Comparison of ENCODE assay signal across 24 cellular contexts in genomic region chr15:85810075-85810474, GRCh38. TPM values are rescaled to one million over a fixed set of nuclear protein-coding genes. Genes with fewer than 3 reads are reported as not detected.
A peak's percentile ranks its signal among the peaks of the same experiment; 100 is the strongest.
DNase-seq lines count a peak whose midpoint lies in the region; ATAC-seq, FAIRE-seq and TF ChIP-seq lines count a peak whose summit lies in the region.
"Had no signal": no experiment of that assay in that cellular context is flagged by ENCODE, and none has a peak within 500 bp of the region (broad histone marks: within the 10 kb centered on the region; RNA-seq: fewer than 3 reads in every experiment).

No MANE protein-coding gene starts in this region.

- no peak for TF ChIP-seq POLR2A in A549 (IDR thresholded peaks at IDR 0.05; ENCODE audit: low read length)

- no peak overlapping the region for H3K4me3 Mint-ChIP-seq in activated T-cell treated with anti-CD3 and anti-CD28 coated beads, Interleukin-2, amount 50 U/mL, for 4 hours
- H3K4me3 Mint-ChIP-seq: CD4-positive, alpha-beta T cell; IgD-negative memory B cell had no signal

- H3K36me3 ChIP-seq in RWPE2 (ENCODE audit: low read depth), result no peaks in the 10 kb centered on the region
- H3K36me3 ChIP-seq: BE2C had no signal

- H3K27me3 ChIP-seq in RWPE2 (ENCODE audit: insufficient read depth, poor library complexity, severe bottlenecking), result no peaks in the 10 kb centered on the region
- H3K27me3 ChIP-seq: BE2C had no signal

- H3K27ac ChIP-seq in A549, result no peak overlapping the region
- H3K27ac ChIP-seq in RWPE2 (ENCODE audit: poor library complexity, severe bottlenecking), result no peak overlapping the region
- H3K27ac ChIP-seq: HL-60 had no signal

- no peak for ATAC-seq in A549
- ATAC-seq in RWPE2 (ENCODE audit: low read depth), result peak; percentile 53; the same call in 1 of the 3 replicates
- no peak for ATAC-seq in activated T-cell treated with anti-CD3 and anti-CD28 coated beads, Interleukin-2, amount 50 U/mL, for 4 hours
- no peak for ATAC-seq in omental fat pad (ENCODE audit: low FRiP score)

- H3K4me2 ChIP-seq in A549, result peak overlapping the region; percentile 41; the same call in 2 of the 3 replicates

- no peak for TF ChIP-seq CTCF in A549 (IDR thresholded peaks at IDR 0.05)
- TF ChIP-seq CTCF in RWPE2 (IDR thresholded peaks at IDR 0.05; ENCODE audit: poor library complexity, severe bottlenecking), result no peak
- no peak for TF ChIP-seq CTCF in fibroblast of villous mesenchyme (IDR thresholded peaks at IDR 0.05; ENCODE audit: insufficient read depth, low read depth, low read length)
- no peak for TF ChIP-seq CTCF in omental fat pad (IDR thresholded peaks at IDR 0.05)

- H3K27me3 Mint-ChIP-seq in activated T-cell treated with anti-CD3 and anti-CD28 coated beads, Interleukin-2, amount 50 U/mL, for 4 hours (ENCODE audit: low read depth), result no peaks in the 10 kb centered on the region
- H3K27me3 Mint-ChIP-seq: CD4-positive, alpha-beta T cell; IgD-negative memory B cell had no signal

- no peaks in the 10 kb centered on the region for H3K9me3 Mint-ChIP-seq in activated T-cell treated with anti-CD3 and anti-CD28 coated beads, Interleukin-2, amount 50 U/mL, for 4 hours
- H3K9me3 Mint-ChIP-seq: CD4-positive, alpha-beta T cell; IgD-negative memory B cell had no signal

- no peak for TF ChIP-seq RAD21 in A549 (conservative IDR thresholded peaks at IDR 0.05 in 1 of 2, IDR thresholded peaks at IDR 0.05 in 1 of 2)

- no peaks in the 10 kb centered on the region for H3K9me3 ChIP-seq in A549
- H3K9me3 ChIP-seq in RWPE2 (ENCODE audit: severe bottlenecking), result no peaks in the 10 kb centered on the region
- H3K9me3 ChIP-seq: BE2C had no signal

- no peak for TF ChIP-seq EP300 in A549 (IDR thresholded peaks at IDR 0.05)

- H3K4me1 ChIP-seq in A549, result no peaks in the 10 kb centered on the region
- no peaks in the 10 kb centered on the region for H3K4me1 ChIP-seq in RWPE2 (ENCODE audit: insufficient read depth, poor library complexity, severe bottlenecking)
- H3K4me1 ChIP-seq: BE2C had no signal

- 60% methylated on average over 3 of the region's 3 CpGs for WGBS in A549 (ENCODE audit: missing lambda C conversion rate)

- H3K36me3 Mint-ChIP-seq in activated T-cell treated with anti-CD3 and anti-CD28 coated beads, Interleukin-2, amount 50 U/mL, for 4 hours (ENCODE audit: insufficient read depth), result no peaks in the 10 kb centered on the region
- H3K36me3 Mint-ChIP-seq: IgD-negative memory B cell had no signal

- no peaks in the 10 kb centered on the region for H3K4me1 Mint-ChIP-seq in activated T-cell treated with anti-CD3 and anti-CD28 coated beads, Interleukin-2, amount 50 U/mL, for 4 hours (ENCODE audit: low read depth)

- POLR2A ChIA-PET in A549 (lab: Yijun Ruan, JAX), result no interaction called here

- H3K4me3 ChIP-seq in A549, result no peak overlapping the region
- H3K4me3 ChIP-seq in RWPE2 (ENCODE audit: severe bottlenecking), result no peak overlapping the region
- H3K4me3 ChIP-seq in fibroblast of villous mesenchyme (ENCODE audit: low read depth, low read length), result no peak overlapping the region

- DNase-seq in A549 (ENCODE audit: low read depth in 1 of 2, low spot score in 1 of 2) (no peak), HT1080 (ENCODE audit: low read depth) (peak; percentile 28), RWPE2 (ENCODE audit: low spot score) (no peak), fibroblast of villous mesenchyme (ENCODE audit: low read depth) (peak; percentile 31), globus pallidus (ENCODE audit: low spot score) (no peak), omental fat pad (ENCODE audit: low spot score) (no peak)
- DNase-seq in activated T-cell treated with anti-CD3 and anti-CD28 coated beads, Interleukin-2, amount 50 U/mL, for 4 hours, result no peak
- DNase-seq: BE2C; Calu3; CD4-positive, alpha-beta T cell; H7; Kasumi-1; NCI-H1105; NCI-H1694; NCI-H2081 treated with DMSO at 0.1 percent for 48 hours; NCI-H510A; NCI-H748 treated with DMSO at 0.1 percent for 48 hours; NK-92 treated with Interleukin-12 subunit alpha and Interleukin-12 subunit beta, amount 100 ng/mL, for 24 hours; RPMI8226; SIG-M5 had no signal

- FAIRE-seq in A549 (lab: Jason Lieb, UNC), result no peak
- FAIRE-seq: GM12892, HTR-8/SVneo had no signal

- CTCF ChIA-PET in A549 (lab: Yijun Ruan, JAX), result interaction anchor here (0.6 to 1.7 kb wide), 4 partner anchors 9 to 112 kb away, joined by 4 to 6 read pairs (median 4); no protein-coding TSS in a partner anchor

TF ChIP-seq in A549, 52 proteins besides CTCF, POLR2A, EP300 and RAD21 (continues in another document):
- no peak for TF ChIP-seq CHD4 (IDR thresholded peaks at IDR 0.05; ENCODE audit: borderline replicate concordance)
- TF ChIP-seq HOXB13 (CRISPR knock-in tag; IDR thresholded peaks at IDR 0.05; ENCODE audit: low read depth), result no peak
- TF ChIP-seq MYC (IDR thresholded peaks at IDR 0.05; ENCODE audit: borderline replicate concordance, low read length), result no peak
- no peak for TF ChIP-seq POLR2AphosphoS2 (conservative IDR thresholded peaks at IDR 0.05; ENCODE audit: low read length)
- TF ChIP-seq HMGXB4 (CRISPR knock-in tag; IDR thresholded peaks at IDR 0.05; ENCODE audit: borderline replicate concordance), result no peak
- no peak for TF ChIP-seq REST (IDR thresholded peaks at IDR 0.05)
- no peak for TF ChIP-seq USF2 (IDR thresholded peaks at IDR 0.05)
- no peak for TF ChIP-seq ZC3H11A (IDR thresholded peaks at IDR 0.05)
- no peak for TF ChIP-seq KDM5A (IDR thresholded peaks at IDR 0.05)
- no peak for TF ChIP-seq ELK1 (IDR thresholded peaks at IDR 0.05; ENCODE audit: low read depth, low read length)
- TF ChIP-seq FOSL2 (IDR thresholded peaks at IDR 0.05), result no peak
- no peak for TF ChIP-seq FOSL2 (CRISPR knock-in tag; IDR thresholded peaks at IDR 0.05)

RNA-seq across cellular contexts. Expression of gene KLHL25, which starts 15.3 kb away (rescaled TPM):
- polyA plus RNA-seq in A549 (2011; rRNA removed) (3.2 and 4.0 TPM in 2 replicates), A549 (2017; fragmentation: RNase III; extraction: RNeasy Plus Mini Kit Qiagen cat#74134 plus additional on column Dnase treatment) (4.6 to 6.1 TPM (median 5.6 TPM) in 3 replicates)
- 6.8 and 8.5 TPM in 2 replicates for polyA plus RNA-seq in A549 (2012; cell fraction: cytosol; rRNA removed)
- 18.2 and 22.8 TPM in 2 replicates for polyA plus RNA-seq in A549 (2012; cell fraction: nucleus; rRNA removed)
- 4.0 and 6.4 TPM in 2 replicates for polyA minus RNA-seq in A549 (2011; rRNA and poly(A)+ RNA removed)
- total RNA-seq in HT1080 (2014; rRNA removed; shearing (Covaris generic)), result 3.3 and 4.6 TPM in 2 replicates
- polyA plus RNA-seq in HT1080 (2015; cell fraction: cytosol; rRNA removed), result 2.1 and 2.6 TPM in 2 replicates
- polyA plus RNA-seq in HT1080 (2015; cell fraction: nucleus; rRNA removed), result 4.4 and 4.5 TPM in 2 replicates
- total RNA-seq in fibroblast of villous mesenchyme (4.2 and 4.3 TPM in 2 replicates), omental fat pad (10 to 100 TPM; 12.0 to 45.8 (median 22.3) TPM)
- 1 to 10 TPM; 3.3 to 5.1 (median 3.8) TPM for total RNA-seq in activated T-cell treated with anti-CD3 and anti-CD28 coated beads, Interleukin-2, amount 50 U/mL, for 4 hours

Comparison
In these comparisons a context has a peak if more than half of its experiments do, and no peak if none do; other contexts are left out.
1. DNase-seq: peak in HT1080 (single experiment) and fibroblast of villous mesenchyme (single experiment); none in A549 (0 of 2), RWPE2 (single experiment), globus pallidus (single experiment), activated T-cell treated with anti-CD3 and anti-CD28 coated beads, Interleukin-2, amount 50 U/mL, for 4 hours (single experiment) and omental fat pad (single experiment).